ENCODE assay signal across 1 cellular context in the genomic region with DNA sequence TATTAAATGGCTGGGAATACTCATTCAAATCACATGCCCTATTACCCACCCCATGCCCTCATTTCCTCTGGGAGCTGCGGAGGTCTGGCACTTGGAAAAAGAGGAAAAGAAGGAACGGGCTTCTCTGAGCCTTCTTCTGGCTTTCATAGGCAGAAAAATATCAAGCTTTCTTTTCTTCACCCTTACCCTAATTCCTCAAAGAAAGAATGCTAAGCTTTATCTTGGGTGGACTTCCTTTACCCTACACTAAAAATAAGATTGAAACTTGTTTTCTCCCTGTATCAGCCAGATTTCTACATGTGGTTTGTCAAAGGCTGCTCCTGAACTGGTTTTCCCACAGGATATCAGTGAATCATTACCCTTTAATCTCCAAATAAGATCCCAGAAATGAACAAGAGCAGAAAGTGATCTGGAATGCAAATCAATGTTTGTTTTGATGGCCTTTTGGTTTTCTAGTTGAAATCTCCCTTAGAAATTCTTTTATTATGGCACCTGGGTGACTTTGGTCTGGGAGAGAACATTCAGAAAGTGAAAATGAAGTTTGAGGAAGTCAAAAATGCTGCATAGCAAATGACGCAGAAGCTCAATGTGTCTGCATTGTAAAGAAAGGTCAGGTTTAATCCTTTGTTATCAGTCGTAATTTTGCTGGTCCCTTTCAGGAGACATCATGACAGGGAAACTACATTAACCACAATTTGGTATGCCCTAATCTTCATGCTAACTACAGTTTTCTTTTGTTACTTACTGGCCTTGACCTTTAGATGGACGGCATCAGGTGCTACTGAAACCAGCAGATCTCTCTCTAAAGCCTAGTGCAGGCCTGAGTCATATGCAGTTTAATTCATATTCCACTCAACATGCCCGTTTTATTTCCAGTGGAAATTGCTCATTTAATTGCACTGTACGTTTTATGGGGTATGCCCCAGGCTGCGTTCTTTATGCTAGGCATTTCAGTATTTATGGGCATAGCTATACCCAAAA.
TF ChIP-seq lines count a peak whose summit lies in the region.

No MANE protein-coding gene starts in this region.

TF ChIP-seq in HepG2, 621 proteins besides CTCF, POLR2A, EP300 and RAD21 (continued from another document and continues in another):
- TF ChIP-seq, protein P1, sequence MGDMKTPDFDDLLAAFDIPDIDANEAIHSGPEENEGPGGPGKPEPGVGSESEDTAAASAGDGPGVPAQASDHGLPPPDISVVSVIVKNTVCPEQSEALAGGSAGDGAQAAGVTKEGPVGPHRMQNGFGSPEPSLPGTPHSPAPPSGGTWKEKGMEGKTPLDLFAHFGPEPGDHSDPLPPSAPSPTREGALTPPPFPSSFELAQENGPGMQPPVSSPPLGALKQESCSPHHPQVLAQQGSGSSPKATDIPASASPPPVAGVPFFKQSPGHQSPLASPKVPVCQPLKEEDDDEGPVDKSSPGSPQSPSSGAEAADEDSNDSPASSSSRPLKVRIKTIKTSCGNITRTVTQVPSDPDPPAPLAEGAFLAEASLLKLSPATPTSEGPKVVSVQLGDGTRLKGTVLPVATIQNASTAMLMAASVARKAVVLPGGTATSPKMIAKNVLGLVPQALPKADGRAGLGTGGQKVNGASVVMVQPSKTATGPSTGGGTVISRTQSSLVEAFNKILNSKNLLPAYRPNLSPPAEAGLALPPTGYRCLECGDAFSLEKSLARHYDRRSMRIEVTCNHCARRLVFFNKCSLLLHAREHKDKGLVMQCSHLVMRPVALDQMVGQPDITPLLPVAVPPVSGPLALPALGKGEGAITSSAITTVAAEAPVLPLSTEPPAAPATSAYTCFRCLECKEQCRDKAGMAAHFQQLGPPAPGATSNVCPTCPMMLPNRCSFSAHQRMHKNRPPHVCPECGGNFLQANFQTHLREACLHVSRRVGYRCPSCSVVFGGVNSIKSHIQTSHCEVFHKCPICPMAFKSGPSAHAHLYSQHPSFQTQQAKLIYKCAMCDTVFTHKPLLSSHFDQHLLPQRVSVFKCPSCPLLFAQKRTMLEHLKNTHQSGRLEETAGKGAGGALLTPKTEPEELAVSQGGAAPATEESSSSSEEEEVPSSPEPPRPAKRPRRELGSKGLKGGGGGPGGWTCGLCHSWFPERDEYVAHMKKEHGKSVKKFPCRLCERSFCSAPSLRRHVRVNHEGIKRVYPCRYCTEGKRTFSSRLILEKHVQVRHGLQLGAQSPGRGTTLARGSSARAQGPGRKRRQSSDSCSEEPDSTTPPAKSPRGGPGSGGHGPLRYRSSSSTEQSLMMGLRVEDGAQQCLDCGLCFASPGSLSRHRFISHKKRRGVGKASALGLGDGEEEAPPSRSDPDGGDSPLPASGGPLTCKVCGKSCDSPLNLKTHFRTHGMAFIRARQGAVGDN (CRISPR knock-in tag; IDR thresholded peaks at IDR 0.05) = no peak
- TF ChIP-seq KLF15 (CRISPR knock-in tag; IDR thresholded peaks at IDR 0.05; ENCODE audit: borderline replicate concordance) = no peak
- TF ChIP-seq, protein P2, sequence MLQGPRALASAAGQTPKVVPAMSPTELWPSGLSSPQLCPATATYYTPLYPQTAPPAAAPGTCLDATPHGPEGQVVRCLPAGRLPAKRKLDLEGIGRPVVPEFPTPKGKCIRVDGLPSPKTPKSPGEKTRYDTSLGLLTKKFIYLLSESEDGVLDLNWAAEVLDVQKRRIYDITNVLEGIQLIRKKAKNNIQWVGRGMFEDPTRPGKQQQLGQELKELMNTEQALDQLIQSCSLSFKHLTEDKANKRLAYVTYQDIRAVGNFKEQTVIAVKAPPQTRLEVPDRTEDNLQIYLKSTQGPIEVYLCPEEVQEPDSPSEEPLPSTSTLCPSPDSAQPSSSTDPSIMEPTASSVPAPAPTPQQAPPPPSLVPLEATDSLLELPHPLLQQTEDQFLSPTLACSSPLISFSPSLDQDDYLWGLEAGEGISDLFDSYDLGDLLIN (CRISPR knock-in tag; IDR thresholded peaks at IDR 0.05; ENCODE audit: borderline replicate concordance) = no peak
- no peak for TF ChIP-seq ATF1 (CRISPR knock-in tag; IDR thresholded peaks at IDR 0.05)
- TF ChIP-seq ZNF577 (CRISPR knock-in tag; IDR thresholded peaks at IDR 0.05; ENCODE audit: borderline replicate concordance, low read depth) = no peak
- TF ChIP-seq, protein P3, sequence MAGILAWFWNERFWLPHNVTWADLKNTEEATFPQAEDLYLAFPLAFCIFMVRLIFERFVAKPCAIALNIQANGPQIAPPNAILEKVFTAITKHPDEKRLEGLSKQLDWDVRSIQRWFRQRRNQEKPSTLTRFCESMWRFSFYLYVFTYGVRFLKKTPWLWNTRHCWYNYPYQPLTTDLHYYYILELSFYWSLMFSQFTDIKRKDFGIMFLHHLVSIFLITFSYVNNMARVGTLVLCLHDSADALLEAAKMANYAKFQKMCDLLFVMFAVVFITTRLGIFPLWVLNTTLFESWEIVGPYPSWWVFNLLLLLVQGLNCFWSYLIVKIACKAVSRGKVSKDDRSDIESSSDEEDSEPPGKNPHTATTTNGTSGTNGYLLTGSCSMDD (CRISPR knock-in tag; IDR thresholded peaks at IDR 0.05) = no peak
- no peak for TF ChIP-seq ZFP90 (CRISPR knock-in tag; IDR thresholded peaks at IDR 0.05; ENCODE audit: borderline replicate concordance)
- TF ChIP-seq, protein P4, sequence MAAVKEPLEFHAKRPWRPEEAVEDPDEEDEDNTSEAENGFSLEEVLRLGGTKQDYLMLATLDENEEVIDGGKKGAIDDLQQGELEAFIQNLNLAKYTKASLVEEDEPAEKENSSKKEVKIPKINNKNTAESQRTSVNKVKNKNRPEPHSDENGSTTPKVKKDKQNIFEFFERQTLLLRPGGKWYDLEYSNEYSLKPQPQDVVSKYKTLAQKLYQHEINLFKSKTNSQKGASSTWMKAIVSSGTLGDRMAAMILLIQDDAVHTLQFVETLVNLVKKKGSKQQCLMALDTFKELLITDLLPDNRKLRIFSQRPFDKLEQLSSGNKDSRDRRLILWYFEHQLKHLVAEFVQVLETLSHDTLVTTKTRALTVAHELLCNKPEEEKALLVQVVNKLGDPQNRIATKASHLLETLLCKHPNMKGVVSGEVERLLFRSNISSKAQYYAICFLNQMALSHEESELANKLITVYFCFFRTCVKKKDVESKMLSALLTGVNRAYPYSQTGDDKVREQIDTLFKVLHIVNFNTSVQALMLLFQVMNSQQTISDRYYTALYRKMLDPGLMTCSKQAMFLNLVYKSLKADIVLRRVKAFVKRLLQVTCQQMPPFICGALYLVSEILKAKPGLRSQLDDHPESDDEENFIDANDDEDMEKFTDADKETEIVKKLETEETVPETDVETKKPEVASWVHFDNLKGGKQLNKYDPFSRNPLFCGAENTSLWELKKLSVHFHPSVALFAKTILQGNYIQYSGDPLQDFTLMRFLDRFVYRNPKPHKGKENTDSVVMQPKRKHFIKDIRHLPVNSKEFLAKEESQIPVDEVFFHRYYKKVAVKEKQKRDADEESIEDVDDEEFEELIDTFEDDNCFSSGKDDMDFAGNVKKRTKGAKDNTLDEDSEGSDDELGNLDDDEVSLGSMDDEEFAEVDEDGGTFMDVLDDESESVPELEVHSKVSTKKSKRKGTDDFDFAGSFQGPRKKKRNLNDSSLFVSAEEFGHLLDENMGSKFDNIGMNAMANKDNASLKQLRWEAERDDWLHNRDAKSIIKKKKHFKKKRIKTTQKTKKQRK (IDR thresholded peaks at IDR 0.05; ENCODE audit: low read length) = no peak
- TF ChIP-seq, protein P5, sequence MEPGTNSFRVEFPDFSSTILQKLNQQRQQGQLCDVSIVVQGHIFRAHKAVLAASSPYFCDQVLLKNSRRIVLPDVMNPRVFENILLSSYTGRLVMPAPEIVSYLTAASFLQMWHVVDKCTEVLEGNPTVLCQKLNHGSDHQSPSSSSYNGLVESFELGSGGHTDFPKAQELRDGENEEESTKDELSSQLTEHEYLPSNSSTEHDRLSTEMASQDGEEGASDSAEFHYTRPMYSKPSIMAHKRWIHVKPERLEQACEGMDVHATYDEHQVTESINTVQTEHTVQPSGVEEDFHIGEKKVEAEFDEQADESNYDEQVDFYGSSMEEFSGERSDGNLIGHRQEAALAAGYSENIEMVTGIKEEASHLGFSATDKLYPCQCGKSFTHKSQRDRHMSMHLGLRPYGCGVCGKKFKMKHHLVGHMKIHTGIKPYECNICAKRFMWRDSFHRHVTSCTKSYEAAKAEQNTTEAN (CRISPR knock-in tag; conservative IDR thresholded peaks at IDR 0.05) = no peak
- no peak for TF ChIP-seq ZNF720 (CRISPR knock-in tag; IDR thresholded peaks at IDR 0.05)
- TF ChIP-seq, protein P6, sequence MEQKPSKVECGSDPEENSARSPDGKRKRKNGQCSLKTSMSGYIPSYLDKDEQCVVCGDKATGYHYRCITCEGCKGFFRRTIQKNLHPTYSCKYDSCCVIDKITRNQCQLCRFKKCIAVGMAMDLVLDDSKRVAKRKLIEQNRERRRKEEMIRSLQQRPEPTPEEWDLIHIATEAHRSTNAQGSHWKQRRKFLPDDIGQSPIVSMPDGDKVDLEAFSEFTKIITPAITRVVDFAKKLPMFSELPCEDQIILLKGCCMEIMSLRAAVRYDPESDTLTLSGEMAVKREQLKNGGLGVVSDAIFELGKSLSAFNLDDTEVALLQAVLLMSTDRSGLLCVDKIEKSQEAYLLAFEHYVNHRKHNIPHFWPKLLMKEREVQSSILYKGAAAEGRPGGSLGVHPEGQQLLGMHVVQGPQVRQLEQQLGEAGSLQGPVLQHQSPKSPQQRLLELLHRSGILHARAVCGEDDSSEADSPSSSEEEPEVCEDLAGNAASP (CRISPR knock-in tag; IDR thresholded peaks at IDR 0.05; ENCODE audit: borderline replicate concordance) = peak; percentile 30; the same call in 1 of the 2 replicates
- no peak for TF ChIP-seq XRCC5 (optimal IDR thresholded peaks at IDR 0.05; ENCODE audit: low read length)
- TF ChIP-seq ZFY (CRISPR knock-in tag; IDR thresholded peaks at IDR 0.05) = peak; percentile 40; the same call in 1 of the 2 replicates
- TF ChIP-seq MBD4 (IDR thresholded peaks at IDR 0.05; ENCODE audit: borderline replicate concordance, low read length) = no peak
- no peak for TF ChIP-seq SAFB2 (CRISPR knock-in tag; IDR thresholded peaks at IDR 0.05; ENCODE audit: borderline replicate concordance, low read depth)
- TF ChIP-seq, protein P7, sequence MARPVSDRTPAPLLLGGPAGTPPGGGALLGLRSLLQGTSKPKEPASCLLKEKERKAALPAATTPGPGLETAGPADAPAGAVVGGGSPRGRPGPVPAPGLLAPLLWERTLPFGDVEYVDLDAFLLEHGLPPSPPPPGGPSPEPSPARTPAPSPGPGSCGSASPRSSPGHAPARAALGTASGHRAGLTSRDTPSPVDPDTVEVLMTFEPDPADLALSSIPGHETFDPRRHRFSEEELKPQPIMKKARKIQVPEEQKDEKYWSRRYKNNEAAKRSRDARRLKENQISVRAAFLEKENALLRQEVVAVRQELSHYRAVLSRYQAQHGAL (CRISPR knock-in tag; IDR thresholded peaks at IDR 0.05; ENCODE audit: not compliant biosample characterization) = no peak
- no peak for TF ChIP-seq ZNF180 (CRISPR knock-in tag; IDR thresholded peaks at IDR 0.05; ENCODE audit: borderline replicate concordance, low read depth)
- TF ChIP-seq ZNF430 (CRISPR knock-in tag; IDR thresholded peaks at IDR 0.05) = 0 out of 2 replicates have a peak, but pooled peaks have one; percentile 15
- TF ChIP-seq CC2D1A (CRISPR knock-in tag; IDR thresholded peaks at IDR 0.05) = no peak
- TF ChIP-seq, protein P8, sequence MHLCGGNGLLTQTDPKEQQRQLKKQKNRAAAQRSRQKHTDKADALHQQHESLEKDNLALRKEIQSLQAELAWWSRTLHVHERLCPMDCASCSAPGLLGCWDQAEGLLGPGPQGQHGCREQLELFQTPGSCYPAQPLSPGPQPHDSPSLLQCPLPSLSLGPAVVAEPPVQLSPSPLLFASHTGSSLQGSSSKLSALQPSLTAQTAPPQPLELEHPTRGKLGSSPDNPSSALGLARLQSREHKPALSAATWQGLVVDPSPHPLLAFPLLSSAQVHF (CRISPR knock-in tag; IDR thresholded peaks at IDR 0.05) = no peak
- TF ChIP-seq ZMYM3 (CRISPR knock-in tag; IDR thresholded peaks at IDR 0.05) = no peak
- TF ChIP-seq TGIF2 (CRISPR knock-in tag; IDR thresholded peaks at IDR 0.05) = peak; percentile 62; the same call in 1 of the 2 replicates
- no peak for TF ChIP-seq SPEN (CRISPR knock-in tag; IDR thresholded peaks at IDR 0.05; ENCODE audit: low read depth)
- TF ChIP-seq ZSCAN25 (CRISPR knock-in tag; IDR thresholded peaks at IDR 0.05) = no peak
- TF ChIP-seq NBN (conservative IDR thresholded peaks at IDR 0.05) = no peak
- TF ChIP-seq, protein P9, sequence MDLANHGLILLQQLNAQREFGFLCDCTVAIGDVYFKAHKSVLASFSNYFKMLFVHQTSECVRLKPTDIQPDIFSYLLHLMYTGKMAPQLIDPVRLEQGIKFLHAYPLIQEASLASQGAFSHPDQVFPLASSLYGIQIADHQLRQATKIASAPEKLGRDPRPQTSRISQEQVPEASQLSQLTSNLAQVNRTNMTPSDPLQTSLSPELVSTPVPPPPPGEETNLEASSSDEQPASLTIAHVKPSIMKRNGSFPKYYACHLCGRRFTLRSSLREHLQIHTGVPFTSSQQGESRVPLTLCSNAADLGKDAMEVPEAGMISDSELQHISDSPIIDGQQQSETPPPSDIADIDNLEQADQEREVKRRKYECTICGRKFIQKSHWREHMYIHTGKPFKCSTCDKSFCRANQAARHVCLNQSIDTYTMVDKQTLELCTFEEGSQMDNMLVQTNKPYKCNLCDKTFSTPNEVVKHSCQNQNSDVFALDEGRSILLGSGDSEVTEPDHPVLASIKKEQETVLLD (CRISPR knock-in tag; IDR thresholded peaks at IDR 0.05; ENCODE audit: low read depth) = no peak
- no peak for TF ChIP-seq ZKSCAN5 (CRISPR knock-in tag; IDR thresholded peaks at IDR 0.05)
